ENCODE assay signal across 9 cellular contexts in genomic region chr3:101940521-101940992, GRCh38.
DNase-seq lines count a peak whose midpoint lies in the region; TF ChIP-seq lines count a peak whose summit lies in the region.
"Had no signal": no experiment of that assay in that cellular context is flagged by ENCODE, and none has a peak within 500 bp of the region (broad histone marks: within the 10 kb centered on the region; RNA-seq: fewer than 3 reads in every experiment).

No MANE protein-coding gene starts in this region.

- no peak overlapping the region for H3K27ac ChIP-seq in ovary

- no peaks in the 10 kb centered on the region for H3K36me3 ChIP-seq in ovary

- intact Hi-C loops in ovary (cut with DNase I) = no loop called here

- no peaks in the 10 kb centered on the region for H3K4me1 ChIP-seq in ovary (ENCODE audit: insufficient read depth)

- peak; percentile 64 for DNase-seq in activated effector memory CD4-positive, alpha-beta T cell treated with anti-CD3 and anti-CD28 coated beads, Interleukin-2, amount 50 U/mL, for 16 hours
- DNase-seq in activated effector memory CD4-positive, alpha-beta T cell treated with Interleukin-2 at 50 U/mL for 16 hours = no peak
- peak; percentile 99 for DNase-seq in RKO (ENCODE audit: low spot score)
- peak; percentile 90 for DNase-seq in fibroblast of gingiva (ENCODE audit: low read depth)
- DNase-seq in ovary = peak in 3 of 5 donors; percentile 10 to 46 (median 23)
- DNase-seq in DMS114 treated with DMSO at 0.1 percent for 48 hours (lab: John Stamatoyannopoulos, UW; ENCODE audit: unreplicated experiment) = no peak
- no peak for DNase-seq in NCI-H510A (lab: John Stamatoyannopoulos, UW)
- DNase-seq in cerebellar cortex (ENCODE audit: low spot score) = no peak

- TF ChIP-seq POLR2A in ovary (IDR thresholded peaks at IDR 0.05) = no peak

- H3K4me3 ChIP-seq in ovary = no peak overlapping the region
- H3K4me3 ChIP-seq: skin epidermis had no signal

- H3K9me3 ChIP-seq in ovary = no peaks in the 10 kb centered on the region

- H3K27me3 ChIP-seq in ovary = no peaks in the 10 kb centered on the region

- no peak for TF ChIP-seq EP300 in ovary (IDR thresholded peaks at IDR 0.05)

- WGBS in ovary, 3 donors = 3 to 7% (median 5%) methylated on average over 7 of the region's 7 CpGs

- no peak for TF ChIP-seq CTCF in ovary (IDR thresholded peaks at IDR 0.05)

Comparison
In these comparisons a context has a peak if more than half of its experiments do, and no peak if none do; other contexts are left out.
1. DNase-seq: peak in activated effector memory CD4-positive, alpha-beta T cell treated with anti-CD3 and anti-CD28 coated beads, Interleukin-2, amount 50 U/mL, for 16 hours (single experiment), RKO (single experiment), fibroblast of gingiva (single experiment) and ovary (3 of 5); none in activated effector memory CD4-positive, alpha-beta T cell treated with Interleukin-2 at 50 U/mL for 16 hours (single experiment), DMS114 treated with DMSO at 0.1 percent for 48 hours (single experiment), NCI-H510A (single experiment) and cerebellar cortex (single experiment).